ENCODE assay signal across 1 cellular context in the genomic region with DNA sequence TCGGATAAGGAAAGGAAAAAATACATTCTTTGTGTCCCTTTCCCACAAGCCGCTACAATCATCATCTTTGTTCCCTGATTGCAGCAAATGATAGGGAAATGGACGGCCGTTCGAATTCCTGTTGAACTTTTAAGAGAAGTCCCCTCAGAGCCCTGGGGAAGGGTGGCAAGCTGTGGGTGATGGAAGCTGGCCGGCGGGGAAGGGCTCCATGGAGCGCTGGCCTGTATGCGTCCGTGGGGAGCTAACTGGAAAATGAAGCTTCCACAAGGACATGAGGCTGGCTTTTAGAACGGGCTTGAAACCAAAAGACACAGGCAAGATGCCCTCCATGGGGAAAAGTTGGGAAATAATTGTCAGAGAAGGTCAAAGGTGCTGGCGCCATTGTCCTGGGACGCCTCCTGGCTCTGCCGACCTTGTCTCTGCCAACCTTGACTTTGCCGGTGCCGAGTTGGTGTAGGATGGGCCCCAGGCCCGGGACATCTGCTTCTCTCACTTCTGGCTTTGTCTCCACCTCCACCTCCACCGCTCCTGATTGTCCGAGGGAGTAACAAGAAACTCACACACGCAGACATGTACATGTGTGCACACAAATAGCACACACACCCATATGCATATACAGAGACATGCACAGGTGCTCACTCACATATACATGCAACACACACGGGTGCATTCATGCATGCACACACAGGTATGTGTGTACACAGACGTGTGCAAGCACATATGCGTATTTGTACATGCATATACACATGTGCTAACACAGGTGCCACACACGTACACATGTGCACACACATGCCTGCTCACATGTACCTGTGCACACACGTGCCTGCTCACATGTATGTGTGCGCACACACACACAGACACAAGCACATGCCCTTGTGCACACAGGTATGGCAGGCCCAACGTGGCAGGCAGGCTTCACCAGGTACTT.
TF ChIP-seq lines count a peak whose summit lies in the region.

No MANE protein-coding gene starts in this region.

TF ChIP-seq in liver, 16 proteins besides CTCF, POLR2A, EP300 and RAD21 (continued from another document):
- TF ChIP-seq, protein P1, sequence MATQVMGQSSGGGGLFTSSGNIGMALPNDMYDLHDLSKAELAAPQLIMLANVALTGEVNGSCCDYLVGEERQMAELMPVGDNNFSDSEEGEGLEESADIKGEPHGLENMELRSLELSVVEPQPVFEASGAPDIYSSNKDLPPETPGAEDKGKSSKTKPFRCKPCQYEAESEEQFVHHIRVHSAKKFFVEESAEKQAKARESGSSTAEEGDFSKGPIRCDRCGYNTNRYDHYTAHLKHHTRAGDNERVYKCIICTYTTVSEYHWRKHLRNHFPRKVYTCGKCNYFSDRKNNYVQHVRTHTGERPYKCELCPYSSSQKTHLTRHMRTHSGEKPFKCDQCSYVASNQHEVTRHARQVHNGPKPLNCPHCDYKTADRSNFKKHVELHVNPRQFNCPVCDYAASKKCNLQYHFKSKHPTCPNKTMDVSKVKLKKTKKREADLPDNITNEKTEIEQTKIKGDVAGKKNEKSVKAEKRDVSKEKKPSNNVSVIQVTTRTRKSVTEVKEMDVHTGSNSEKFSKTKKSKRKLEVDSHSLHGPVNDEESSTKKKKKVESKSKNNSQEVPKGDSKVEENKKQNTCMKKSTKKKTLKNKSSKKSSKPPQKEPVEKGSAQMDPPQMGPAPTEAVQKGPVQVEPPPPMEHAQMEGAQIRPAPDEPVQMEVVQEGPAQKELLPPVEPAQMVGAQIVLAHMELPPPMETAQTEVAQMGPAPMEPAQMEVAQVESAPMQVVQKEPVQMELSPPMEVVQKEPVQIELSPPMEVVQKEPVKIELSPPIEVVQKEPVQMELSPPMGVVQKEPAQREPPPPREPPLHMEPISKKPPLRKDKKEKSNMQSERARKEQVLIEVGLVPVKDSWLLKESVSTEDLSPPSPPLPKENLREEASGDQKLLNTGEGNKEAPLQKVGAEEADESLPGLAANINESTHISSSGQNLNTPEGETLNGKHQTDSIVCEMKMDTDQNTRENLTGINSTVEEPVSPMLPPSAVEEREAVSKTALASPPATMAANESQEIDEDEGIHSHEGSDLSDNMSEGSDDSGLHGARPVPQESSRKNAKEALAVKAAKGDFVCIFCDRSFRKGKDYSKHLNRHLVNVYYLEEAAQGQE (IDR thresholded peaks at IDR 0.05) = no peak
- TF ChIP-seq YY1 (IDR thresholded peaks at IDR 0.05) (peak; percentile 89), SP1 (IDR thresholded peaks at IDR 0.05) (no peak), GABPA (IDR thresholded peaks at IDR 0.05 in 1 of 2, conservative IDR thresholded peaks at IDR 0.05 in 1 of 2) (no peak), TAF1 (conservative IDR thresholded peaks at IDR 0.05) (no peak), EGR1 (IDR thresholded peaks at IDR 0.05; ENCODE audit: low read depth in 2 of 2) (no peak), FOXA2 (IDR thresholded peaks at IDR 0.05) (no peak), NR2F2 (IDR thresholded peaks at IDR 0.05) (peak; percentile 79), RXRA (IDR thresholded peaks at IDR 0.05) (peak; percentile 66 to 71), HNF4A (conservative IDR thresholded peaks at IDR 0.05) (peak in 1 of 2 donors; percentile 39), HNF4G (IDR thresholded peaks at IDR 0.05) (no peak), JUND (IDR thresholded peaks at IDR 0.05) (no peak)
- TF ChIP-seq, protein P2, sequence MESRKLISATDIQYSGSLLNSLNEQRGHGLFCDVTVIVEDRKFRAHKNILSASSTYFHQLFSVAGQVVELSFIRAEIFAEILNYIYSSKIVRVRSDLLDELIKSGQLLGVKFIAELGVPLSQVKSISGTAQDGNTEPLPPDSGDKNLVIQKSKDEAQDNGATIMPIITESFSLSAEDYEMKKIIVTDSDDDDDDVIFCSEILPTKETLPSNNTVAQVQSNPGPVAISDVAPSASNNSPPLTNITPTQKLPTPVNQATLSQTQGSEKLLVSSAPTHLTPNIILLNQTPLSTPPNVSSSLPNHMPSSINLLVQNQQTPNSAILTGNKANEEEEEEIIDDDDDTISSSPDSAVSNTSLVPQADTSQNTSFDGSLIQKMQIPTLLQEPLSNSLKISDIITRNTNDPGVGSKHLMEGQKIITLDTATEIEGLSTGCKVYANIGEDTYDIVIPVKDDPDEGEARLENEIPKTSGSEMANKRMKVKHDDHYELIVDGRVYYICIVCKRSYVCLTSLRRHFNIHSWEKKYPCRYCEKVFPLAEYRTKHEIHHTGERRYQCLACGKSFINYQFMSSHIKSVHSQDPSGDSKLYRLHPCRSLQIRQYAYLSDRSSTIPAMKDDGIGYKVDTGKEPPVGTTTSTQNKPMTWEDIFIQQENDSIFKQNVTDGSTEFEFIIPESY (IDR thresholded peaks at IDR 0.05) = no peak
- TF ChIP-seq, protein P3, sequence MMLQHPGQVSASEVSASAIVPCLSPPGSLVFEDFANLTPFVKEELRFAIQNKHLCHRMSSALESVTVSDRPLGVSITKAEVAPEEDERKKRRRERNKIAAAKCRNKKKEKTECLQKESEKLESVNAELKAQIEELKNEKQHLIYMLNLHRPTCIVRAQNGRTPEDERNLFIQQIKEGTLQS (IDR thresholded peaks at IDR 0.05) = no peak
